Comparison of ENCODE assay signal across 1 cellular context in genomic region chr4:173169428-173170209, GRCh38.
A peak's percentile ranks its signal among the peaks of the same experiment; 100 is the strongest.
TF ChIP-seq lines count a peak whose summit lies in the region.

No MANE protein-coding gene starts in this region.

TF ChIP-seq in HepG2, 621 proteins besides CTCF, POLR2A, EP300 and RAD21 (continued from another document):
- TF ChIP-seq FOXO4 (CRISPR knock-in tag; conservative IDR thresholded peaks at IDR 0.05): 0 out of 2 replicates have a peak, but pooled peaks have one; percentile 41
- TF ChIP-seq ZNF142 (CRISPR knock-in tag; IDR thresholded peaks at IDR 0.05): peak; percentile 77; the same call in 1 of the 2 replicates
- peak; percentile 91 for TF ChIP-seq EZH2 (conservative IDR thresholded peaks at IDR 0.05; ENCODE audit: low read depth, low read length)
- no peak for TF ChIP-seq STAT6 (CRISPR knock-in tag; IDR thresholded peaks at IDR 0.05; ENCODE audit: borderline replicate concordance)
